ENCODE assay signal across 27 cellular contexts in the genomic region with DNA sequence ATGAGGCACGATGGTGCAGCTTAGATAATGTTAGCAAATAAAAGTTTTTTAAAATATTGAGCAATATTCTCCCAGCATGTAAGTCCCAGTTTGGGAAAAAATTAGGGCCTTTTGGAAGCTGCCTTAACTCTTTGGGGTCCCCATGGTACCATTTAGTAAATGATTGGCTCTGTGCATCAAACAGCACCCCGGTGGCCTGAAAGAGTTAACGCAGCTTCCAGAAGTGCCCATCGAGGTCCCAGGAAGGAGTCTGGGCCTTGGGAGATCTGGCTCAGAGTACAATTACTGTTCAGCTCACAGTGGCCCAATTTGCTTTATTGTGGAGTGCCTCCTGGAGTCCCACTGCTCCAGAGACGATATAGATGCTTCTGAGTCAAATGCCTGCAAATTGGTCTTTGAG. TPM values are rescaled to one million over a fixed set of nuclear protein-coding genes. Genes with fewer than 3 reads are reported as not detected.
DNase-seq lines count a peak whose midpoint lies in the region; TF ChIP-seq lines count a peak whose summit lies in the region.
"Had no signal": no experiment of that assay in that cellular context is flagged by ENCODE, and none has a peak within 500 bp of the region (broad histone marks: within the 10 kb centered on the region; RNA-seq: fewer than 3 reads in every experiment).

No MANE protein-coding gene starts in this region.

- H3K36me3 ChIP-seq in Karpas-422 (ENCODE audit: insufficient read depth, low read length) (peaks cover 47% of the 10 kb centered on the region), endodermal cell (ENCODE audit: control insufficient read depth, insufficient read depth, low read length) (no peaks in the 10 kb centered on the region), WERI-Rb-1 (no peaks in the 10 kb centered on the region)
- H3K36me3 ChIP-seq: HAP-1, MG63, SJSA1 had no signal

- H3K9me3 ChIP-seq in Karpas-422 (ENCODE audit: low read length): no peaks in the 10 kb centered on the region
- H3K9me3 ChIP-seq in endodermal cell (ENCODE audit: control insufficient read depth, low read length): no peaks in the 10 kb centered on the region
- H3K9me3 ChIP-seq in WERI-Rb-1 (ENCODE audit: severe bottlenecking): no peaks in the 10 kb centered on the region
- H3K9me3 ChIP-seq: HAP-1, MG63, SJSA1 had no signal

- H3K4me2 ChIP-seq in Karpas-422 (ENCODE audit: low read depth, low read length, poor library complexity, severe bottlenecking): peak overlapping the region; percentile 66
- H3K4me2 ChIP-seq: A549 had no signal

- H3K4me3 ChIP-seq in Karpas-422 (ENCODE audit: low read length): peak overlapping the region; percentile 47; the same call in 1 of the 2 replicates
- no peak overlapping the region for H3K4me3 ChIP-seq in endodermal cell (ENCODE audit: low read length)
- H3K4me3 ChIP-seq in WERI-Rb-1 (ENCODE audit: low read depth, low read length): no peak overlapping the region
- H3K4me3 ChIP-seq: A549, HAP-1, K562, MG63, SJSA1 had no signal

- no peaks in the 10 kb centered on the region for H3K9me3 Mint-ChIP-seq in endodermal cell
- H3K9me3 Mint-ChIP-seq: HFFc6 had no signal

- no peaks in the 10 kb centered on the region for H3K4me1 Mint-ChIP-seq in endodermal cell

- H3K27ac ChIP-seq in Karpas-422 (ENCODE audit: low read length) (peak overlapping the region; percentile 98), endodermal cell (ENCODE audit: low read depth, low read length) (no peak overlapping the region), WERI-Rb-1 (no peak overlapping the region)
- H3K27ac ChIP-seq: A549, SJSA1 had no signal

- no peaks in the 10 kb centered on the region for H3K9me2 ChIP-seq in Karpas-422 (replicated peaks; ENCODE audit: insufficient read depth, low read length)

- peaks cover 95% of the 10 kb centered on the region for H3K79me2 ChIP-seq in Karpas-422 (ENCODE audit: low read length)

- no peak overlapping the region for H3K4me3 Mint-ChIP-seq in endodermal cell
- H3K4me3 Mint-ChIP-seq: CD8-positive, alpha-beta T cell; HFFc6 had no signal

- DNase-seq in Karpas-422 (no peak), endodermal cell (no peak), pons (ENCODE audit: low spot score) (no peak), middle frontal gyrus (ENCODE audit: extremely low spot score, low spot score) (no peak), WERI-Rb-1 (no peak), COLO668 (lab: John Stamatoyannopoulos, UW; ENCODE audit: unreplicated experiment) (no peak)
- DNase-seq: AML-193; C1 segment of cervical spinal cord; CD8-positive, alpha-beta T cell; DMS 273 treated with DMSO at 0.1 percent for 48 hours; DMS79; GF-D8; HFFc6; MG63; NCI-H2029; NCI-H2227 treated with DMSO at 0.1 percent for 48 hours; NCI-H526 treated with DMSO at 0.1 percent for 48 hours; Right ventricle myocardium superior; RPMI8226 had no signal

- no peaks in the 10 kb centered on the region for H3K36me3 Mint-ChIP-seq in endodermal cell (ENCODE audit: low read depth)
- H3K36me3 Mint-ChIP-seq: CD8-positive, alpha-beta T cell had no signal

- H3K27ac Mint-ChIP-seq in endodermal cell: no peak overlapping the region
- H3K27ac Mint-ChIP-seq: CD8-positive, alpha-beta T cell; HFFc6 had no signal

- peaks cover 40% of the 10 kb centered on the region for H4K20me1 ChIP-seq in Karpas-422 (ENCODE audit: insufficient read depth, low read depth, low read length)

- H3K27me3 ChIP-seq in Karpas-422 (ENCODE audit: low read length) (no peaks in the 10 kb centered on the region), endodermal cell (ENCODE audit: control insufficient read depth, insufficient read depth, low read length, poor library complexity, severe bottlenecking) (no peaks in the 10 kb centered on the region), WERI-Rb-1 (ENCODE audit: insufficient read depth, low read depth, severe bottlenecking) (peaks cover 7% of the 10 kb centered on the region)
- H3K27me3 ChIP-seq: MG63 had no signal

- H3K9ac ChIP-seq in Karpas-422 (ENCODE audit: low read length) (peak overlapping the region; percentile 21), endodermal cell (ENCODE audit: extremely low read depth, low read length, poor library complexity, severe bottlenecking) (no peak overlapping the region)

- TF ChIP-seq CTCF in GM12874 (IDR thresholded peaks at IDR 0.05; ENCODE audit: insufficient read depth, low read depth, low read length) (0 out of 2 replicates have a peak, but pooled peaks have one; percentile 3), endodermal cell (conservative IDR thresholded peaks at IDR 0.05) (peak; percentile 53), WERI-Rb-1 (IDR thresholded peaks at IDR 0.05; ENCODE audit: low read depth, low read length) (no peak)

- H2AFZ ChIP-seq in Karpas-422 (ENCODE audit: low read length): no peak overlapping the region

- H3K27me3 Mint-ChIP-seq in endodermal cell (ENCODE audit: insufficient read depth): peaks cover 2% of the 10 kb centered on the region

- H3K4me1 ChIP-seq in Karpas-422 (ENCODE audit: low read length): peaks cover 92% of the 10 kb centered on the region
- no peaks in the 10 kb centered on the region for H3K4me1 ChIP-seq in endodermal cell (ENCODE audit: control insufficient read depth, insufficient read depth, low read length)
- H3K4me1 ChIP-seq: A549, HAP-1, SJSA1 had no signal

- WGBS in endodermal cell (ENCODE audit: insufficient coverage in 1 of 2, insufficient read length in 1 of 2), 2 experiments: 76 to 80% methylated on average over 4 to 5 of the region's 5 CpGs

RNA-seq across cellular contexts. Expression of a gene that starts 31.7 kb away (rescaled TPM):
- total RNA-seq in Karpas-422 (2014; rRNA removed; shearing (Covaris generic); ENCODE audit: low replicate concordance): 144 and 181 TPM in 2 replicates
- not detected for total RNA-seq in endodermal cell
- 0.04 TPM for polyA plus RNA-seq in endodermal cell (2013, experiment 1 of 2)
- polyA plus RNA-seq in endodermal cell (2013, experiment 2 of 2): not detected
- total RNA-seq: HepG2, HFFc6, LHCN-M2, NCI-H460 had no signal
- polyA plus RNA-seq: A549, HepG2 had no signal

Comparison
In these comparisons a context has a peak if more than half of its experiments do, and no peak if none do; other contexts are left out.
1. RNA of a gene that starts 31.7 kb away (total RNA-seq): 144 to 181 TPM in Karpas-422; not detected in endodermal cell; every median in the first group is over 100 times any median in the second.